9 cellular contexts compared by ENCODE assay signal in genomic region chr3:16513141-16514020, GRCh38. TPM values are rescaled to one million over a fixed set of nuclear protein-coding genes. Genes with fewer than 3 reads are reported as not detected.
DNase-seq lines count a peak whose midpoint lies in the region; ATAC-seq, FAIRE-seq and TF ChIP-seq lines count a peak whose summit lies in the region.
"Had no signal": no experiment of that assay in that cellular context is flagged by ENCODE, and none has a peak within 500 bp of the region (broad histone marks: within the 10 kb centered on the region; RNA-seq: fewer than 3 reads in every experiment).

TSS of gene RFTN1 (minus strand) at chr3:16513699. CDS start at chr3:16493869, 19,830 bp downstream.

- H3K9me3 ChIP-seq in WERI-Rb-1 (ENCODE audit: severe bottlenecking) (no peaks in the 10 kb centered on the region), breast epithelium (no peaks in the 10 kb centered on the region), kidney (ENCODE audit: control insufficient read depth in 1 of 2, low read length in 2 of 2) (no peaks in the 10 kb centered on the region)

- peak within 1 kb of the TSS; percentile 4 to 76 for H3K9ac ChIP-seq in kidney (ENCODE audit: low read length in 2 of 2)

- no peaks in the 10 kb centered on the region for H3K36me3 ChIP-seq in WERI-Rb-1
- H3K36me3 ChIP-seq in breast epithelium, result no peaks in the 10 kb centered on the region
- H3K36me3 ChIP-seq in kidney (ENCODE audit: control insufficient read depth in 1 of 2, insufficient read depth in 2 of 2, low read length in 2 of 2), result no peaks in the 10 kb centered on the region

- H3K27me3 ChIP-seq in WERI-Rb-1 (ENCODE audit: insufficient read depth, low read depth, severe bottlenecking) (peaks cover 20% of the 10 kb centered on the region), breast epithelium (no peaks in the 10 kb centered on the region)

- DNase-seq in D721Med (ENCODE audit: insufficient read length, low spot score) (peak; percentile 41), WERI-Rb-1 (peak; percentile 18), breast epithelium (ENCODE audit: low spot score in 2 of 2) (no peak), kidney (peak; percentile 89), superior temporal gyrus (ENCODE audit: extremely low spot score) (no peak)
- DNase-seq in Jurkat, Clone E6-1 (ENCODE audit: low read depth, low spot score), result peak; percentile 33
- DNase-seq in stimulated activated CD4-positive, alpha-beta T cell treated with anti-CD3 and anti-CD28 coated beads, Interleukin-15, amount 100 ng/mL, for 1 hour (ENCODE audit: low read depth in 1 of 2, low spot score in 1 of 2), result peak; percentile 11 to 46

- TF ChIP-seq CTCF in D721Med (IDR thresholded peaks at IDR 0.05; ENCODE audit: insufficient read depth, missing control alignments) (no peak), WERI-Rb-1 (IDR thresholded peaks at IDR 0.05; ENCODE audit: low read depth, low read length) (0 out of 2 replicates have a peak, but pooled peaks have one; percentile 1), breast epithelium (IDR thresholded peaks at IDR 0.05) (no peak), kidney (IDR thresholded peaks at IDR 0.05; ENCODE audit: borderline replicate concordance, extremely low read depth, insufficient read depth) (no peak)

- FAIRE-seq in D721Med (lab: Jason Lieb, UNC) (no peak), kidney (lab: Jason Lieb, UNC) (no peak)

- H3K27ac ChIP-seq in WERI-Rb-1 (no peak within 1 kb of the TSS), breast epithelium (peak within 1 kb of the TSS; percentile 55 to 76), kidney (ENCODE audit: low read depth in 2 of 2, low read length in 2 of 2) (peak within 1 kb of the TSS; percentile 54 to 67)
- H3K27ac ChIP-seq: SK-N-MC had no signal

- peak within 1 kb of the TSS; percentile 67 for H3K4me3 ChIP-seq in Jurkat, Clone E6-1 (ENCODE audit: low read length)
- H3K4me3 ChIP-seq in WERI-Rb-1 (ENCODE audit: low read depth, low read length) (peak within 1 kb of the TSS; percentile 64), breast epithelium (peak within 1 kb of the TSS; percentile 64 to 88 (median 86)), kidney (ENCODE audit: low read length in 2 of 2) (peak within 1 kb of the TSS; percentile 67 to 81)
- H3K4me3 ChIP-seq: SK-N-MC had no signal

- intact Hi-C loops in breast epithelium (cut with DNase I; ENCODE audit: low total_unique reads) (no loop called here), kidney (cut with DNase I) (no loop called here)

- no peak for TF ChIP-seq POLR2A in breast epithelium (IDR thresholded peaks at IDR 0.05)

- no peaks in the 10 kb centered on the region for H3K4me1 ChIP-seq in breast epithelium
- H3K4me1 ChIP-seq in kidney (ENCODE audit: control insufficient read depth in 1 of 2, insufficient read depth in 1 of 2, low read depth in 1 of 2, low read length in 2 of 2), result peaks cover 8% of the 10 kb centered on the region in 2 donors

- ATAC-seq in HG02642 (IDR thresholded peaks at IDR 0.05; ENCODE audit: poor library complexity, unreplicated experiment), result no peak

RNA-seq across cellular contexts. Expression of gene RFTN1, which starts in this region (rescaled TPM):
- 16.2 TPM for polyA plus RNA-seq in Jurkat, Clone E6-1 (2012; ENCODE audit: insufficient read depth, insufficient read length)
- total RNA-seq in breast epithelium, result 100 to 1,000 TPM in 1 of 3 donors, 10 to 100 TPM in 2; 13.9 to 108 (median 29.5) TPM
- 34.1 TPM for total RNA-seq in kidney
- polyA plus RNA-seq in kidney (ENCODE audit: insufficient read depth, low read depth, low replicate concordance), result 15.3 TPM

Comparison
In these comparisons a context has a peak if more than half of its experiments do, and no peak if none do; other contexts are left out.
1. DNase-seq: peak in D721Med (single experiment), Jurkat, Clone E6-1 (single experiment), WERI-Rb-1 (single experiment), kidney (single experiment) and stimulated activated CD4-positive, alpha-beta T cell treated with anti-CD3 and anti-CD28 coated beads, Interleukin-15, amount 100 ng/mL, for 1 hour (2 of 2); none in breast epithelium (0 of 2) and superior temporal gyrus (single experiment).
2. Peak in every context shown above with its lines, with median percentiles within 50 percentile points of each other: H3K4me3 ChIP-seq.